ENCODE assay signal across 1 cellular context in genomic region chr11:76445122-76446084, GRCh38.
TF ChIP-seq lines count a peak whose summit lies in the region.

No MANE protein-coding gene starts in this region.

TF ChIP-seq in HepG2, 621 proteins besides CTCF, POLR2A, EP300 and RAD21 (continued from another document and continues in another):
- TF ChIP-seq HNF1A (IDR thresholded peaks at IDR 0.05; ENCODE audit: low read depth) (no peak), HNF1A (CRISPR knock-in tag; IDR thresholded peaks at IDR 0.05; ENCODE audit: borderline replicate concordance) (no peak), CENPT (CRISPR knock-in tag; IDR thresholded peaks at IDR 0.05; ENCODE audit: low read depth) (no peak), ZNF782 (CRISPR knock-in tag; IDR thresholded peaks at IDR 0.05; ENCODE audit: borderline replicate concordance) (no peak), ZNF441 (CRISPR knock-in tag; IDR thresholded peaks at IDR 0.05; ENCODE audit: borderline replicate concordance) (no peak), ZNF333 (CRISPR knock-in tag; IDR thresholded peaks at IDR 0.05; ENCODE audit: borderline replicate concordance) (no peak), ZNF878 (CRISPR knock-in tag; IDR thresholded peaks at IDR 0.05) (no peak), ISL2 (CRISPR knock-in tag; IDR thresholded peaks at IDR 0.05) (no peak), HMGXB4 (CRISPR knock-in tag; IDR thresholded peaks at IDR 0.05; ENCODE audit: borderline replicate concordance in 1 of 2, low read depth in 1 of 2) (no peak), ZXDC (CRISPR knock-in tag; IDR thresholded peaks at IDR 0.05) (no peak; the same call in 1 of the 2 replicates), CAMTA2 (CRISPR knock-in tag; IDR thresholded peaks at IDR 0.05; ENCODE audit: borderline replicate concordance) (no peak), SMC3 (IDR thresholded peaks at IDR 0.05; ENCODE audit: low read length) (no peak), SKIL (CRISPR knock-in tag; IDR thresholded peaks at IDR 0.05; ENCODE audit: borderline replicate concordance) (no peak), SMAD1 (CRISPR knock-in tag; IDR thresholded peaks at IDR 0.05; ENCODE audit: borderline replicate concordance, low read depth) (no peak), FOSL2 (CRISPR knock-in tag; IDR thresholded peaks at IDR 0.05) (no peak), ELF4 (CRISPR knock-in tag; IDR thresholded peaks at IDR 0.05; ENCODE audit: borderline replicate concordance) (no peak; the same call in 1 of the 2 replicates), HNF4A (CRISPR knock-in tag; IDR thresholded peaks at IDR 0.05) (no peak), ZNF746 (CRISPR knock-in tag; IDR thresholded peaks at IDR 0.05) (0 out of 2 replicates have a peak, but pooled peaks have one; percentile 11), ZNF614 (CRISPR knock-in tag; IDR thresholded peaks at IDR 0.05; ENCODE audit: borderline replicate concordance) (no peak), HOXA9 (CRISPR knock-in tag; IDR thresholded peaks at IDR 0.05; ENCODE audit: borderline replicate concordance) (no peak), SKI (IDR thresholded peaks at IDR 0.05; ENCODE audit: partially characterized antibody) (no peak), ZNF17 (CRISPR knock-in tag; IDR thresholded peaks at IDR 0.05) (no peak), ZNF451 (CRISPR knock-in tag; IDR thresholded peaks at IDR 0.05) (no peak), ZNF567 (CRISPR knock-in tag; IDR thresholded peaks at IDR 0.05; ENCODE audit: borderline replicate concordance) (0 out of 2 replicates have a peak, but pooled peaks have one; percentile 48), SUZ12 (IDR thresholded peaks at IDR 0.05; ENCODE audit: low read depth, low read length) (no peak), ZNF318 (CRISPR knock-in tag; IDR thresholded peaks at IDR 0.05) (no peak), MXI1 (IDR thresholded peaks at IDR 0.05; ENCODE audit: borderline replicate concordance, low read depth, low read length) (peak; percentile 18; the same call in 1 of the 3 replicates), USF2 (IDR thresholded peaks at IDR 0.05; ENCODE audit: low read depth, low read length) (no peak), USF2 (CRISPR knock-in tag; IDR thresholded peaks at IDR 0.05; ENCODE audit: borderline replicate concordance) (no peak), KDM3A (CRISPR knock-in tag; IDR thresholded peaks at IDR 0.05; ENCODE audit: low read depth) (no peak), ZNF503 (CRISPR knock-in tag; IDR thresholded peaks at IDR 0.05) (no peak), ZNF841 (CRISPR knock-in tag; IDR thresholded peaks at IDR 0.05; ENCODE audit: borderline replicate concordance) (no peak), ZNF329 (CRISPR knock-in tag; IDR thresholded peaks at IDR 0.05; ENCODE audit: low read depth) (no peak), NRL (CRISPR knock-in tag; IDR thresholded peaks at IDR 0.05; ENCODE audit: borderline replicate concordance) (peak; percentile 17; the same call in 1 of the 2 replicates), ZNF549 (CRISPR knock-in tag; IDR thresholded peaks at IDR 0.05) (no peak), ZNF296 (CRISPR knock-in tag; conservative IDR thresholded peaks at IDR 0.05) (no peak), HDAC6 (IDR thresholded peaks at IDR 0.05; ENCODE audit: low read depth, low read length) (no peak)
